In the genomic region with DNA sequence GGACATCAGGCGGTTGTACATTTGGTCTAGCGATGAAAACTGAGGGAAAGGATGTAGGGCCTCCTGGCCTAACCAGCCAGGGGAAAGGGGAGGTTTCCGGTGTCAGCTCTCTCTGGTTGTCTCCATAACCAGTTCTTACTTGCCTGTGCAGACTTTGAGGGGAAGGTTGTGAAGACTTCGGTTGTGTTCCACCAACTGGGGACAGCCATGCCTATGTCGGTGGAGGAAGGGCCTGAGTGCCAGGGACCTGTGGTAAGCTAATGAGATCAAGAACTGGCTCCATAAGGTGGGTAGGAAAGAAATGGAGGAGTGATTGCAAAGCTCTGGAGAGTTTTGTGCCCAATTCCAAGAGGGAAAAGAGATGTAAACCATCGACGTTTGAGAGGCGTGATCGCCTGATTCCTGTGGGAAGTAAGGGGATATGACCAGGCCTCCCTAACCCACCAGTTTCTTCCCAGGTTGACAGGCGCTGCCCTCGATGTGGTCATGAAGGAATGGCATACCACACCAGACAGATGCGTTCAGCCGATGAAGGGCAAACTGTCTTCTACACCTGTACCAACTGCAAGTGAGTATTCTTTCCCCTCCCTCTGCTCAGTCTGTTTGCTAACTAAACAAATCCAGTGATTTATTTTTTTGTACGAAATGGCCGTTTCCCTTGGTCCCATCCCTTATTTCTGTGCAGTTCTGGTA, we compare ENCODE assay signal across 8 cellular contexts. TPM values are rescaled to one million over a fixed set of nuclear protein-coding genes. Genes with fewer than 3 reads are reported as not detected.
DNase-seq lines count a peak whose midpoint lies in the region; ATAC-seq and TF ChIP-seq lines count a peak whose summit lies in the region.

No MANE protein-coding gene starts in this region.

- H3K27ac ChIP-seq in parathyroid adenoma: peak overlapping the region; percentile 83

- H3K9me3 ChIP-seq in parathyroid adenoma (ENCODE audit: control insufficient read depth, low read length): no peaks in the 10 kb centered on the region

- DNase-seq in DMS79 (lab: John Stamatoyannopoulos, UW) (peak; percentile 30), LNCaP clone FGC (ENCODE audit: low read depth) (no peak), glutamatergic neuron (no peak), NCI-H345 (lab: John Stamatoyannopoulos, UW) (no peak), DMS153 (lab: John Stamatoyannopoulos, UW) (no peak)

- peaks cover 11% of the 10 kb centered on the region for H3K79me2 ChIP-seq in parathyroid adenoma

- H3K27ac Mint-ChIP-seq in activated T-helper 17 cell treated with anti-CD3 and anti-CD28 coated beads, Interleukin-2, amount 50 U/mL, for 72 hours: peak overlapping the region; percentile 95
- peak overlapping the region; percentile 63 for H3K27ac Mint-ChIP-seq in glutamatergic neuron (ENCODE audit: unreplicated experiment)

- H3K27me3 Mint-ChIP-seq in activated T-helper 17 cell treated with anti-CD3 and anti-CD28 coated beads, Interleukin-2, amount 50 U/mL, for 72 hours: no peaks in the 10 kb centered on the region
- H3K27me3 Mint-ChIP-seq in glutamatergic neuron (ENCODE audit: unreplicated experiment): peaks cover 9% of the 10 kb centered on the region

- no peaks in the 10 kb centered on the region for H3K27me3 ChIP-seq in parathyroid adenoma (ENCODE audit: control insufficient read depth, insufficient read depth, low read length)

- H3K4me3 ChIP-seq in LNCaP clone FGC (ENCODE audit: low read depth, low read length) (peak overlapping the region; percentile 99), parathyroid adenoma (ENCODE audit: low read depth, low read length) (peak overlapping the region; percentile 94)

- H3K9me3 Mint-ChIP-seq in activated T-helper 17 cell treated with anti-CD3 and anti-CD28 coated beads, Interleukin-2, amount 50 U/mL, for 72 hours: no peaks in the 10 kb centered on the region
- peaks cover 12% of the 10 kb centered on the region for H3K9me3 Mint-ChIP-seq in glutamatergic neuron (ENCODE audit: unreplicated experiment)

- H3K4me3 Mint-ChIP-seq in activated T-helper 17 cell treated with anti-CD3 and anti-CD28 coated beads, Interleukin-2, amount 50 U/mL, for 72 hours: peak overlapping the region; percentile 96
- peak overlapping the region; percentile 94 for H3K4me3 Mint-ChIP-seq in glutamatergic neuron (ENCODE audit: unreplicated experiment)

- H3K4me1 ChIP-seq in parathyroid adenoma: peaks cover 8% of the 10 kb centered on the region

- peaks cover 64% of the 10 kb centered on the region for H3K36me3 Mint-ChIP-seq in activated T-helper 17 cell treated with anti-CD3 and anti-CD28 coated beads, Interleukin-2, amount 50 U/mL, for 72 hours (ENCODE audit: low read depth)
- no peaks in the 10 kb centered on the region for H3K36me3 Mint-ChIP-seq in glutamatergic neuron (ENCODE audit: unreplicated experiment)

- peak overlapping the region; percentile 93 for H3K4me2 ChIP-seq in parathyroid adenoma (ENCODE audit: low read length)

- peak overlapping the region; percentile 71 for H3K9ac ChIP-seq in parathyroid adenoma

- peak; percentile 14 for ATAC-seq in GM21360 (IDR thresholded peaks at IDR 0.05; ENCODE audit: unreplicated experiment)
- peak; percentile 49 for ATAC-seq in activated T-helper 17 cell treated with anti-CD3 and anti-CD28 coated beads, Interleukin-2, amount 50 U/mL, for 72 hours (replicated peaks)

- H2AFZ ChIP-seq in parathyroid adenoma: peak overlapping the region; percentile 93

- TF ChIP-seq CTCF in LNCaP clone FGC (IDR thresholded peaks at IDR 0.05; ENCODE audit: control insufficient read depth, extremely low read depth, insufficient read depth) (no peak), glutamatergic neuron (IDR thresholded peaks at IDR 0.05; ENCODE audit: partially characterized antibody, unreplicated experiment) (no peak), parathyroid adenoma (IDR thresholded peaks at IDR 0.05) (no peak)

- no peaks in the 10 kb centered on the region for H3K36me3 ChIP-seq in parathyroid adenoma (ENCODE audit: control insufficient read depth, insufficient read depth, low read length)

- H3K4me1 Mint-ChIP-seq in activated T-helper 17 cell treated with anti-CD3 and anti-CD28 coated beads, Interleukin-2, amount 50 U/mL, for 72 hours: peaks cover 10% of the 10 kb centered on the region
- peaks cover 8% of the 10 kb centered on the region for H3K4me1 Mint-ChIP-seq in glutamatergic neuron (ENCODE audit: low read depth, unreplicated experiment)

RNA-seq across cellular contexts. Expression of gene POLR1H, which starts 0.8 kb away (rescaled TPM):
- total RNA-seq in activated T-helper 17 cell treated with anti-CD3 and anti-CD28 coated beads, Interleukin-2, amount 50 U/mL, for 72 hours: 10 to 100 TPM; 39.8 to 59.5 TPM
- total RNA-seq in glutamatergic neuron (ENCODE audit: unreplicated experiment): 17.0 TPM

RNA-seq across cellular contexts. Expression of gene PPP1R11, which starts 5.1 kb away (rescaled TPM):
- 10 to 100 TPM; 50.8 to 69.9 TPM for total RNA-seq in activated T-helper 17 cell treated with anti-CD3 and anti-CD28 coated beads, Interleukin-2, amount 50 U/mL, for 72 hours
- 52.3 TPM for total RNA-seq in glutamatergic neuron (ENCODE audit: unreplicated experiment)

RNA-seq across cellular contexts. Expression of gene RNF39, which starts 13.7 kb away (rescaled TPM):
- total RNA-seq in activated T-helper 17 cell treated with anti-CD3 and anti-CD28 coated beads, Interleukin-2, amount 50 U/mL, for 72 hours: not detected
- total RNA-seq in glutamatergic neuron (ENCODE audit: unreplicated experiment): not detected

RNA-seq across cellular contexts. Expression of gene TRIM31, which starts 51.0 kb away (rescaled TPM):
- not detected for total RNA-seq in activated T-helper 17 cell treated with anti-CD3 and anti-CD28 coated beads, Interleukin-2, amount 50 U/mL, for 72 hours
- not detected for total RNA-seq in glutamatergic neuron (ENCODE audit: unreplicated experiment)
